In genomic region chr10:114526497-114527238, GRCh38 we compare ENCODE assay signal across 8 cellular contexts.
A peak's percentile ranks its signal among the peaks of the same experiment; 100 is the strongest.
DNase-seq lines count a peak whose midpoint lies in the region; ATAC-seq and TF ChIP-seq lines count a peak whose summit lies in the region.

No MANE protein-coding gene starts in this region.

- 2 to 4% (median 2%) methylated on average over 24 of the region's 24 CpGs for WGBS in ovary, 3 donors

- H3K27ac Mint-ChIP-seq in IgD-negative memory B cell: peak overlapping the region; percentile 88 to 99 (median 96)

- peaks cover 33 to 50% (median 41%) of the 10 kb centered on the region in 3 donors for H3K4me1 Mint-ChIP-seq in IgD-negative memory B cell

- TF ChIP-seq CTCF in ovary (IDR thresholded peaks at IDR 0.05): no peak
- no peak for TF ChIP-seq CTCF in tibial artery (IDR thresholded peaks at IDR 0.05)

- H3K9me3 ChIP-seq in ovary (no peaks in the 10 kb centered on the region), tibial artery (no peaks in the 10 kb centered on the region)

- no peak for TF ChIP-seq EP300 in ovary (IDR thresholded peaks at IDR 0.05)

- H3K36me3 ChIP-seq in ovary (no peaks in the 10 kb centered on the region), tibial artery (no peaks in the 10 kb centered on the region)

- H3K27ac ChIP-seq in ovary (peak overlapping the region; percentile 66 to 79), tibial artery (peak overlapping the region; percentile 37 to 62)

- H3K27me3 ChIP-seq in ovary (no peaks in the 10 kb centered on the region), tibial artery (no peaks in the 10 kb centered on the region)

- peaks cover 2% of the 10 kb centered on the region for H3K36me3 Mint-ChIP-seq in IgD-negative memory B cell

- peak overlapping the region; percentile 45 for H3K4me3 ChIP-seq in ovary
- peak overlapping the region; percentile 41 to 50 for H3K4me3 ChIP-seq in tibial artery

- peak overlapping the region; percentile 85 to 97 (median 91) for H3K4me3 Mint-ChIP-seq in IgD-negative memory B cell

- peak; percentile 93 for DNase-seq in DMS153 (lab: John Stamatoyannopoulos, UW)
- peak; percentile 92 for DNase-seq in RKO (ENCODE audit: low spot score)
- DNase-seq in activated gamma-delta T cell treated with anti-CD3 and anti-CD28 coated beads, Interleukin-2, amount 50 U/mL, for 16 hours (ENCODE audit: low read depth): peak; percentile 82
- DNase-seq in head of caudate nucleus: peak; percentile 30 to 89 (median 71)
- peak; percentile 86 to 91 (median 87) for DNase-seq in ovary
- peak; percentile 82 to 83 for DNase-seq in tibial artery

- H3K27me3 Mint-ChIP-seq in IgD-negative memory B cell: no peaks in the 10 kb centered on the region

- H3K4me1 ChIP-seq in ovary (ENCODE audit: insufficient read depth) (peaks cover 9% of the 10 kb centered on the region), tibial artery (peaks cover 4 to 24% (median 12%) of the 10 kb centered on the region in 4 donors)

- TF ChIP-seq POLR2A in ovary (IDR thresholded peaks at IDR 0.05): peak; percentile 95

- peak; percentile 98 for ATAC-seq in GM21526 (IDR thresholded peaks at IDR 0.05; ENCODE audit: low FRiP score, unreplicated experiment)

- H3K9me3 Mint-ChIP-seq in IgD-negative memory B cell: no peaks in the 10 kb centered on the region

- intact Hi-C loops in head of caudate nucleus (cut with DNase I) (no loop called here), ovary (cut with DNase I) (no loop called here), tibial artery (cut with DNase I; ENCODE audit: low total_unique reads) (no loop called here)

Comparison
In these comparisons a context has a peak if more than half of its experiments do, and no peak if none do; other contexts are left out.
1. Peak in every context shown above with its lines: DNase-seq, ATAC-seq, H3K4me3 ChIP-seq and H3K27ac ChIP-seq.